ENCODE assay signal across 37 cellular contexts in the genomic region with DNA sequence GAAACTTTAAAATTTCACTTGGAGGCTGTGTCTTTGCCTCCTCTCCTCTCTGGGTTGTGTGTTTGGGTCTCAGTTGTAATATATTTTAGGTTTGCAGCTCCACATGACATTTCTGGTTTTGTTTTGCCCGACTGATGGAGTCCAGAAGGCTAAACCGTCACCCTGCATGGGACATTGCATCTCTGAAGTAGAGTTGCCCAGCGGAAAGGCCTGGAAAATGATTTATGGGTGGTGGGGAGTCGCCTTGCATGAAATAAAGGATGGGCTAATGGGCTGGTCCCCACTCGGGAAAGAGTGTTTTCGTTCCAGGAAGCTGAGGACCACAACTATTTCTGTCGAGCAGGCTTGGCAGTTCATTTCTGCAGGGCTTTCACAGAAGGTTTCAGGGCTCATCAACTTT.
"Had no signal": no experiment of that assay in that cellular context is flagged by ENCODE, and none has a peak within 500 bp of the region (broad histone marks: within the 10 kb centered on the region; RNA-seq: fewer than 3 reads in every experiment).

No MANE protein-coding gene starts in this region.

- H3K27ac Mint-ChIP-seq: activated CD4-positive, alpha-beta memory T cell treated with anti-CD3 and anti-CD28 coated beads, Interleukin-2, amount 10 ng/mL, durations not matched to agents 7 days and 5 days; activated CD4-positive, alpha-beta T cell treated with anti-CD3 and anti-CD28 coated beads for 36 hours; activated CD4-positive, alpha-beta T cell treated with anti-CD3 and anti-CD28 coated beads, Interleukin-2, amount 10 ng/mL, durations not matched to agents 7 days and 5 days; activated CD8-positive, alpha-beta memory T cell treated with anti-CD3 and anti-CD28 coated beads, Interleukin-2, amount 10 ng/mL, durations not matched to agents 7 days and 5 days; activated CD8-positive, alpha-beta T cell treated with anti-CD3 and anti-CD28 coated beads, Interleukin-2, amount 10 ng/mL, durations not matched to agents 7 days and 5 days; activated naive CD4-positive, alpha-beta T cell treated with anti-CD3 and anti-CD28 coated beads for 36 hours; activated naive CD4-positive, alpha-beta T cell treated with anti-CD3 and anti-CD28 coated beads, Interleukin-2, amount 50 U/mL, for 72 hours; activated naive CD8-positive, alpha-beta T cell treated with anti-CD3 and anti-CD28 coated beads for 36 hours; activated T-cell treated with anti-CD3 and anti-CD28 coated beads, Interleukin-2, amount 50 U/mL, for 72 hours; activated T-helper 1 cell treated with anti-CD3 and anti-CD28 coated beads, Interleukin-12 subunit alpha, Interleukin-12 subunit beta, Interleukin-2, Interleukin-4 antibody, amounts not matched to agents 30 ng/mL and 10 ng/mL and 1 ng/mL, durations not matched to agents 14 hours and 24 hours and 36 hours; activated T-helper 17 cell treated with anti-CD3 and anti-CD28 coated beads, Interleukin-2, amount 50 U/mL, for 72 hours; T-helper 1 cell treated with Interleukin-12 subunit alpha and Interleukin-12 subunit beta and Interleukin-4 antibody, amounts not matched to agents 30 μg/mL and 1 μg/mL, for 36 hours; T-helper 2 cell treated with Interferon-gamma antibody and Interleukin-4, amounts not matched to agents 5 μg/mL and 100 μg/mL, for 36 hours; WTC11 had no signal

- H3K27ac ChIP-seq: adrenal gland, body of pancreas, brain microvascular endothelial cell, breast epithelium, WERI-Rb-1 had no signal

- H3K4me1 ChIP-seq: adrenal gland, body of pancreas, breast epithelium had no signal

- DNase-seq: activated CD4-positive, alpha-beta memory T cell treated with anti-CD3 and anti-CD28 coated beads, Interleukin-2, amount 10 ng/mL, durations not matched to agents 7 days and 5 days; activated CD4-positive, alpha-beta T cell treated with anti-CD3 and anti-CD28 coated beads for 1 hour; activated CD4-positive, alpha-beta T cell treated with anti-CD3 and anti-CD28 coated beads for 36 hours; activated CD4-positive, alpha-beta T cell treated with anti-CD3 and anti-CD28 coated beads for 48 hours; activated CD4-positive, alpha-beta T cell treated with anti-CD3 and anti-CD28 coated beads, Interleukin-2, amount 10 ng/mL, durations not matched to agents 7 days and 5 days; activated CD4-positive, alpha-beta T cell treated with anti-CD3 and anti-CD28 coated beads, Interleukin-2, amount 50 U/mL, for 48 hours; activated CD4-positive, CD25-positive, alpha-beta regulatory T cell; activated CD8-positive, alpha-beta memory T cell treated with anti-CD3 and anti-CD28 coated beads for 24 hours; activated CD8-positive, alpha-beta memory T cell treated with anti-CD3 and anti-CD28 coated beads, Interleukin-2, amount 10 ng/mL, durations not matched to agents 7 days and 5 days; activated CD8-positive, alpha-beta memory T cell treated with anti-CD3 and anti-CD28 coated beads, Interleukin-2, amount 50 U/mL, for 48 hours; activated CD8-positive, alpha-beta T cell treated with anti-CD3 and anti-CD28 coated beads, Interleukin-2, amount 10 ng/mL, durations not matched to agents 7 days and 5 days; activated effector memory CD4-positive, alpha-beta T cell treated with anti-CD3 and anti-CD28 coated beads, Interleukin-2, amount 50 U/mL, for 16 hours; activated gamma-delta T cell treated with Interleukin-2 at 50 U/mL for 16 hours; activated naive CD4-positive, alpha-beta T cell; activated naive CD4-positive, alpha-beta T cell treated with anti-CD3 and anti-CD28 coated beads for 36 hours; activated naive CD4-positive, alpha-beta T cell treated with anti-CD3 and anti-CD28 coated beads, Interleukin-2, amount 50 U/mL, for 16 hours; activated naive CD8-positive, alpha-beta T cell treated with anti-CD3 and anti-CD28 coated beads for 36 hours; activated T-cell treated with anti-CD3 and anti-CD28 coated beads, Interleukin-2, amount 50 U/mL, for 4 hours; activated T-cell treated with anti-CD3 and anti-CD28 coated beads, Interleukin-2, amount 50 U/mL, for 72 hours; adrenal gland; amniotic stem cell; aorta; body of pancreas; brain microvascular endothelial cell; central memory CD4-positive, alpha-beta T cell; SW 1271; T-helper 1 cell; T-helper 2 cell; T-helper 9 cell; WERI-Rb-1 had no signal

- H3K4me3 Mint-ChIP-seq: activated CD4-positive, alpha-beta memory T cell treated with anti-CD3 and anti-CD28 coated beads, Interleukin-2, amount 10 ng/mL, durations not matched to agents 7 days and 5 days; activated CD4-positive, alpha-beta T cell treated with anti-CD3 and anti-CD28 coated beads for 36 hours; activated CD4-positive, alpha-beta T cell treated with anti-CD3 and anti-CD28 coated beads, Interleukin-2, amount 10 ng/mL, durations not matched to agents 7 days and 5 days; activated CD8-positive, alpha-beta memory T cell treated with anti-CD3 and anti-CD28 coated beads, Interleukin-2, amount 10 ng/mL, durations not matched to agents 7 days and 5 days; activated CD8-positive, alpha-beta T cell treated with anti-CD3 and anti-CD28 coated beads, Interleukin-2, amount 10 ng/mL, durations not matched to agents 7 days and 5 days; activated naive CD4-positive, alpha-beta T cell treated with anti-CD3 and anti-CD28 coated beads for 36 hours; activated naive CD8-positive, alpha-beta T cell treated with anti-CD3 and anti-CD28 coated beads for 36 hours; activated T-cell treated with anti-CD3 and anti-CD28 coated beads, Interleukin-2, amount 50 U/mL, for 4 hours; activated T-cell treated with anti-CD3 and anti-CD28 coated beads, Interleukin-2, amount 50 U/mL, for 72 hours; activated T-helper 1 cell treated with anti-CD3 and anti-CD28 coated beads, Interleukin-12 subunit alpha, Interleukin-12 subunit beta, Interleukin-2, Interleukin-4 antibody, amounts not matched to agents 30 ng/mL and 10 ng/mL and 1 ng/mL, durations not matched to agents 14 hours and 24 hours and 36 hours; activated T-helper 17 cell treated with anti-CD3 and anti-CD28 coated beads, Interleukin-2, amount 50 U/mL, for 72 hours; T-helper 1 cell treated with Interleukin-12 subunit alpha and Interleukin-12 subunit beta and Interleukin-4 antibody, amounts not matched to agents 30 μg/mL and 1 μg/mL, for 36 hours; T-helper 2 cell treated with Interferon-gamma antibody and Interleukin-4, amounts not matched to agents 5 μg/mL and 100 μg/mL, for 36 hours; WTC11 had no signal

- H3K36me3 Mint-ChIP-seq: activated CD8-positive, alpha-beta memory T cell treated with anti-CD3 and anti-CD28 coated beads, Interleukin-2, amount 10 ng/mL, durations not matched to agents 7 days and 5 days; activated naive CD4-positive, alpha-beta T cell treated with anti-CD3 and anti-CD28 coated beads, Interleukin-2, amount 50 U/mL, for 72 hours; activated naive CD8-positive, alpha-beta T cell treated with anti-CD3 and anti-CD28 coated beads for 36 hours; WTC11 had no signal

- H3K9me3 ChIP-seq: adrenal gland, body of pancreas, breast epithelium had no signal

- H3K4me3 ChIP-seq: adrenal gland, body of pancreas, breast epithelium had no signal

- H3K27me3 ChIP-seq: adrenal gland, body of pancreas, brain microvascular endothelial cell, breast epithelium had no signal

- H3K27me3 Mint-ChIP-seq: activated CD4-positive, alpha-beta memory T cell treated with anti-CD3 and anti-CD28 coated beads, Interleukin-2, amount 10 ng/mL, durations not matched to agents 7 days and 5 days; activated CD4-positive, alpha-beta T cell treated with anti-CD3 and anti-CD28 coated beads for 36 hours; activated CD4-positive, alpha-beta T cell treated with anti-CD3 and anti-CD28 coated beads, Interleukin-2, amount 10 ng/mL, durations not matched to agents 7 days and 5 days; activated CD8-positive, alpha-beta memory T cell treated with anti-CD3 and anti-CD28 coated beads, Interleukin-2, amount 10 ng/mL, durations not matched to agents 7 days and 5 days had no signal

- H3K9me3 Mint-ChIP-seq: activated CD4-positive, alpha-beta memory T cell treated with anti-CD3 and anti-CD28 coated beads, Interleukin-2, amount 10 ng/mL, durations not matched to agents 7 days and 5 days; activated CD4-positive, alpha-beta T cell treated with anti-CD3 and anti-CD28 coated beads, Interleukin-2, amount 10 ng/mL, durations not matched to agents 7 days and 5 days; activated naive CD4-positive, alpha-beta T cell treated with anti-CD3 and anti-CD28 coated beads for 36 hours; activated naive CD4-positive, alpha-beta T cell treated with anti-CD3 and anti-CD28 coated beads, Interleukin-2, amount 50 U/mL, for 72 hours; activated naive CD8-positive, alpha-beta T cell treated with anti-CD3 and anti-CD28 coated beads for 36 hours; activated T-cell treated with anti-CD3 and anti-CD28 coated beads, Interleukin-2, amount 50 U/mL, for 4 hours; activated T-cell treated with anti-CD3 and anti-CD28 coated beads, Interleukin-2, amount 50 U/mL, for 72 hours; activated T-helper 1 cell treated with anti-CD3 and anti-CD28 coated beads, Interleukin-12 subunit alpha, Interleukin-12 subunit beta, Interleukin-2, Interleukin-4 antibody, amounts not matched to agents 30 ng/mL and 10 ng/mL and 1 ng/mL, durations not matched to agents 14 hours and 24 hours and 36 hours; activated T-helper 17 cell treated with anti-CD3 and anti-CD28 coated beads, Interleukin-2, amount 50 U/mL, for 72 hours; T-helper 1 cell treated with Interleukin-12 subunit alpha and Interleukin-12 subunit beta and Interleukin-4 antibody, amounts not matched to agents 30 μg/mL and 1 μg/mL, for 36 hours; T-helper 2 cell treated with Interferon-gamma antibody and Interleukin-4, amounts not matched to agents 5 μg/mL and 100 μg/mL, for 36 hours; WTC11 had no signal

- H3K4me1 Mint-ChIP-seq: activated CD4-positive, alpha-beta memory T cell treated with anti-CD3 and anti-CD28 coated beads, Interleukin-2, amount 10 ng/mL, durations not matched to agents 7 days and 5 days; activated CD4-positive, alpha-beta T cell treated with anti-CD3 and anti-CD28 coated beads for 36 hours; activated CD4-positive, alpha-beta T cell treated with anti-CD3 and anti-CD28 coated beads, Interleukin-2, amount 10 ng/mL, durations not matched to agents 7 days and 5 days; activated CD8-positive, alpha-beta memory T cell treated with anti-CD3 and anti-CD28 coated beads, Interleukin-2, amount 10 ng/mL, durations not matched to agents 7 days and 5 days; activated naive CD8-positive, alpha-beta T cell treated with anti-CD3 and anti-CD28 coated beads for 36 hours; activated T-helper 17 cell treated with anti-CD3 and anti-CD28 coated beads, Interleukin-2, amount 50 U/mL, for 72 hours had no signal

- H3K36me3 ChIP-seq: adrenal gland, brain microvascular endothelial cell, breast epithelium, WERI-Rb-1 had no signal
